ENCODE assay signal across 1 cellular context in the genomic region with DNA sequence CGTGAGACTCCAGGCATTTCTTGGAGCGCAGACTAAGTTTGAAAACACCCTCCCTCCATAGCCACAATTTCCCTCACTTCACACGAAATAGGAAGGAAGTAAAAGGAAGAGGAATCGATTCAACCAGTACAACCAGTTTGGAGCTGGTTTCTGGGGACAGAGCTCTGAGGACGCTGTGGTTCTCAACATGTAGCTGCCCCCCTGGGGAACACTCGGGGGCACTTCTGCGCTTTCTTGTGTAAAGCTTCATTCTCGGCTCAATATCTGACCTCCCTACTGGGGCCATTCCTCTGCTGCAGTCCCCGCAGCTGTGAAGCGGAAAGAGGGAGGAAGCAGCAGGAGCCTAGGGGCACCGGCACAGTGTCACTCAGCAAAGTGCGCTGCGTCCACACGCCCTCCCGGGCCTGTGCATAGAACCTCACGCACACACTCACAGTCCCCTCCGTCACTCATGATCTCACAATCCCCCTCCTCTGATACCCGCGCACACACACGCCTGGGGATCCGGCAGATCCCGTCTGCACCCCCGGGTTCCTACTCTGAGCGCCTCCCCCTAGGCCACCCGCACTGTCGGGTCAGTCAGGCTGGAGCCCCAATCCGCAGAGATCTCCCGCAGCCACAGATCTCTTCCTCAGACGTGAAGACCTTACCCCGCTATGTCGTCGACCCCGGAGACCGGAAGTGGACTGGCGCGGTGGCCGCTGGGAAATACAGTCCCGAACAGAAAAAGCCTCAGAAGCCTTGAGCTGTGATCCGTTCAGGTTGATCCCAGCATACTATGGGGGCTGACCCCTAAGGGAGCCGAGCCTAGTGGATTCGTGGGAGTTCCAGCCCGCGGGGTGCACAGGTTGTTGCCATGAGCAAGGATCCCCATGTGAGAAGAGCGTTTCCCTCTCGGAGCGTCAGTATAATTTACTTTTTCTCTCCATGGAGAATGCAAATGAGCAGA.
A peak's percentile ranks its signal among the peaks of the same experiment; 100 is the strongest.
TF ChIP-seq lines count a peak whose summit lies in the region.

A gene (minus strand): TSS at position 688 of the 949 bp plus-strand sequence. CDS start 6,190 bp downstream, outside the sequence.

TF ChIP-seq in HepG2, 621 proteins besides CTCF, POLR2A, EP300 and RAD21 (continued from another document and continues in another):
- TF ChIP-seq, protein P1, sequence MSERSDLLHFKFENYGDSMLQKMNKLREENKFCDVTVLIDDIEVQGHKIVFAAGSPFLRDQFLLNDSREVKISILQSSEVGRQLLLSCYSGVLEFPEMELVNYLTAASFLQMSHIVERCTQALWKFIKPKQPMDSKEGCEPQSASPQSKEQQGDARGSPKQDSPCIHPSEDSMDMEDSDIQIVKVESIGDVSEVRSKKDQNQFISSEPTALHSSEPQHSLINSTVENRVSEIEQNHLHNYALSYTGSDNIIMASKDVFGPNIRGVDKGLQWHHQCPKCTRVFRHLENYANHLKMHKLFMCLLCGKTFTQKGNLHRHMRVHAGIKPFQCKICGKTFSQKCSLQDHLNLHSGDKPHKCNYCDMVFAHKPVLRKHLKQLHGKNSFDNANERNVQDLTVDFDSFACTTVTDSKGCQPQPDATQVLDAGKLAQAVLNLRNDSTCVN (CRISPR knock-in tag; IDR thresholded peaks at IDR 0.05; ENCODE audit: borderline replicate concordance) = peak; percentile 77
- TF ChIP-seq ZBTB21 (CRISPR knock-in tag; IDR thresholded peaks at IDR 0.05) = peak; percentile 96
- TF ChIP-seq PAF1 (CRISPR knock-in tag; IDR thresholded peaks at IDR 0.05) = no peak
- peak; percentile 4; the same call in 1 of the 2 replicates for TF ChIP-seq KDM4B (CRISPR knock-in tag; IDR thresholded peaks at IDR 0.05)
- TF ChIP-seq, protein P2, sequence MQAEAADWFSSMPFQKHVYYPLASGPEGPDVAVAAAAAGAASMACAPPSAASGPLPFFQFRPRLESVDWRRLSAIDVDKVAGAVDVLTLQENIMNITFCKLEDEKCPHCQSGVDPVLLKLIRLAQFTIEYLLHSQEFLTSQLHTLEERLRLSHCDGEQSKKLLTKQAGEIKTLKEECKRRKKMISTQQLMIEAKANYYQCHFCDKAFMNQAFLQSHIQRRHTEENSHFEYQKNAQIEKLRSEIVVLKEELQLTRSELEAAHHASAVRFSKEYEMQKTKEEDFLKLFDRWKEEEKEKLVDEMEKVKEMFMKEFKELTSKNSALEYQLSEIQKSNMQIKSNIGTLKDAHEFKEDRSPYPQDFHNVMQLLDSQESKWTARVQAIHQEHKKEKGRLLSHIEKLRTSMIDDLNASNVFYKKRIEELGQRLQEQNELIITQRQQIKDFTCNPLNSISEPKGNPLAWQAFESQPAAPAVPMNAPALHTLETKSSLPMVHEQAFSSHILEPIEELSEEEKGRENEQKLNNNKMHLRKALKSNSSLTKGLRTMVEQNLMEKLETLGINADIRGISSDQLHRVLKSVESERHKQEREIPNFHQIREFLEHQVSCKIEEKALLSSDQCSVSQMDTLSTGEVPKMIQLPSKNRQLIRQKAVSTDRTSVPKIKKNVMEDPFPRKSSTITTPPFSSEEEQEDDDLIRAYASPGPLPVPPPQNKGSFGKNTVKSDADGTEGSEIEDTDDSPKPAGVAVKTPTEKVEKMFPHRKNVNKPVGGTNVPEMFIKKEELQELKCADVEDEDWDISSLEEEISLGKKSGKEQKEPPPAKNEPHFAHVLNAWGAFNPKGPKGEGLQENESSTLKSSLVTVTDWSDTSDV (CRISPR knock-in tag; IDR thresholded peaks at IDR 0.05) = no peak
- TF ChIP-seq ZNF124 (CRISPR knock-in tag; IDR thresholded peaks at IDR 0.05) = peak; percentile 53
- TF ChIP-seq CHCHD3 (CRISPR knock-in tag; IDR thresholded peaks at IDR 0.05) = no peak
- peak; percentile 34; the same call in 1 of the 2 replicates for TF ChIP-seq NCOA2 (CRISPR knock-in tag; IDR thresholded peaks at IDR 0.05)
- TF ChIP-seq ZNF530 (CRISPR knock-in tag; IDR thresholded peaks at IDR 0.05; ENCODE audit: low read depth) = no peak
- no peak for TF ChIP-seq ADNP (CRISPR knock-in tag; IDR thresholded peaks at IDR 0.05)
- peak; percentile 30; the same call in 1 of the 2 replicates for TF ChIP-seq CBFB (CRISPR knock-in tag; IDR thresholded peaks at IDR 0.05)
- no peak for TF ChIP-seq MAFG (CRISPR knock-in tag; IDR thresholded peaks at IDR 0.05)
- TF ChIP-seq ZNF788 (CRISPR knock-in tag; IDR thresholded peaks at IDR 0.05; ENCODE audit: borderline replicate concordance) = no peak
- TF ChIP-seq, protein P3, sequence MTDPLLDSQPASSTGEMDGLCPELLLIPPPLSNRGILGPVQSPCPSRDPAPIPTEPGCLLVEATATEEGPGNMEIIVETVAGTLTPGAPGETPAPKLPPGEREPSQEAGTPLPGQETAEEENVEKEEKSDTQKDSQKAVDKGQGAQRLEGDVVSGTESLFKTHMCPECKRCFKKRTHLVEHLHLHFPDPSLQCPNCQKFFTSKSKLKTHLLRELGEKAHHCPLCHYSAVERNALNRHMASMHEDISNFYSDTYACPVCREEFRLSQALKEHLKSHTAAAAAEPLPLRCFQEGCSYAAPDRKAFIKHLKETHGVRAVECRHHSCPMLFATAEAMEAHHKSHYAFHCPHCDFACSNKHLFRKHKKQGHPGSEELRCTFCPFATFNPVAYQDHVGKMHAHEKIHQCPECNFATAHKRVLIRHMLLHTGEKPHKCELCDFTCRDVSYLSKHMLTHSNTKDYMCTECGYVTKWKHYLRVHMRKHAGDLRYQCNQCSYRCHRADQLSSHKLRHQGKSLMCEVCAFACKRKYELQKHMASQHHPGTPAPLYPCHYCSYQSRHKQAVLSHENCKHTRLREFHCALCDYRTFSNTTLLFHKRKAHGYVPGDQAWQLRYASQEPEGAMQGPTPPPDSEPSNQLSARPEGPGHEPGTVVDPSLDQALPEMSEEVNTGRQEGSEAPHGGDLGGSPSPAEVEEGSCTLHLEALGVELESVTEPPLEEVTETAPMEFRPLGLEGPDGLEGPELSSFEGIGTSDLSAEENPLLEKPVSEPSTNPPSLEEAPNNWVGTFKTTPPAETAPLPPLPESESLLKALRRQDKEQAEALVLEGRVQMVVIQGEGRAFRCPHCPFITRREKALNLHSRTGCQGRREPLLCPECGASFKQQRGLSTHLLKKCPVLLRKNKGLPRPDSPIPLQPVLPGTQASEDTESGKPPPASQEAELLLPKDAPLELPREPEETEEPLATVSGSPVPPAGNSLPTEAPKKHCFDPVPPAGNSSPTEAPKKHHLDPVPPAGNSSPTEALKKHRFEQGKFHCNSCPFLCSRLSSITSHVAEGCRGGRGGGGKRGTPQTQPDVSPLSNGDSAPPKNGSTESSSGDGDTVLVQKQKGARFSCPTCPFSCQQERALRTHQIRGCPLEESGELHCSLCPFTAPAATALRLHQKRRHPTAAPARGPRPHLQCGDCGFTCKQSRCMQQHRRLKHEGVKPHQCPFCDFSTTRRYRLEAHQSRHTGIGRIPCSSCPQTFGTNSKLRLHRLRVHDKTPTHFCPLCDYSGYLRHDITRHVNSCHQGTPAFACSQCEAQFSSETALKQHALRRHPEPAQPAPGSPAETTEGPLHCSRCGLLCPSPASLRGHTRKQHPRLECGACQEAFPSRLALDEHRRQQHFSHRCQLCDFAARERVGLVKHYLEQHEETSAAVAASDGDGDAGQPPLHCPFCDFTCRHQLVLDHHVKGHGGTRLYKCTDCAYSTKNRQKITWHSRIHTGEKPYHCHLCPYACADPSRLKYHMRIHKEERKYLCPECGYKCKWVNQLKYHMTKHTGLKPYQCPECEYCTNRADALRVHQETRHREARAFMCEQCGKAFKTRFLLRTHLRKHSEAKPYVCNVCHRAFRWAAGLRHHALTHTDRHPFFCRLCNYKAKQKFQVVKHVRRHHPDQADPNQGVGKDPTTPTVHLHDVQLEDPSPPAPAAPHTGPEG (CRISPR knock-in tag; IDR thresholded peaks at IDR 0.05) = peak; percentile 64; the same call in 1 of the 2 replicates
- no peak for TF ChIP-seq SNAPC2 (CRISPR knock-in tag; IDR thresholded peaks at IDR 0.05)
- TF ChIP-seq, protein P4, sequence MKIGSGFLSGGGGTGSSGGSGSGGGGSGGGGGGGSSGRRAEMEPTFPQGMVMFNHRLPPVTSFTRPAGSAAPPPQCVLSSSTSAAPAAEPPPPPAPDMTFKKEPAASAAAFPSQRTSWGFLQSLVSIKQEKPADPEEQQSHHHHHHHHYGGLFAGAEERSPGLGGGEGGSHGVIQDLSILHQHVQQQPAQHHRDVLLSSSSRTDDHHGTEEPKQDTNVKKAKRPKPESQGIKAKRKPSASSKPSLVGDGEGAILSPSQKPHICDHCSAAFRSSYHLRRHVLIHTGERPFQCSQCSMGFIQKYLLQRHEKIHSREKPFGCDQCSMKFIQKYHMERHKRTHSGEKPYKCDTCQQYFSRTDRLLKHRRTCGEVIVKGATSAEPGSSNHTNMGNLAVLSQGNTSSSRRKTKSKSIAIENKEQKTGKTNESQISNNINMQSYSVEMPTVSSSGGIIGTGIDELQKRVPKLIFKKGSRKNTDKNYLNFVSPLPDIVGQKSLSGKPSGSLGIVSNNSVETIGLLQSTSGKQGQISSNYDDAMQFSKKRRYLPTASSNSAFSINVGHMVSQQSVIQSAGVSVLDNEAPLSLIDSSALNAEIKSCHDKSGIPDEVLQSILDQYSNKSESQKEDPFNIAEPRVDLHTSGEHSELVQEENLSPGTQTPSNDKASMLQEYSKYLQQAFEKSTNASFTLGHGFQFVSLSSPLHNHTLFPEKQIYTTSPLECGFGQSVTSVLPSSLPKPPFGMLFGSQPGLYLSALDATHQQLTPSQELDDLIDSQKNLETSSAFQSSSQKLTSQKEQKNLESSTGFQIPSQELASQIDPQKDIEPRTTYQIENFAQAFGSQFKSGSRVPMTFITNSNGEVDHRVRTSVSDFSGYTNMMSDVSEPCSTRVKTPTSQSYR (CRISPR knock-in tag; IDR thresholded peaks at IDR 0.05; ENCODE audit: borderline replicate concordance) = no peak
- TF ChIP-seq SETDB1 (CRISPR knock-in tag; IDR thresholded peaks at IDR 0.05; ENCODE audit: borderline replicate concordance) = no peak
- no peak for TF ChIP-seq ZNF841 (CRISPR knock-in tag; IDR thresholded peaks at IDR 0.05; ENCODE audit: borderline replicate concordance)
- no peak for TF ChIP-seq LCORL (IDR thresholded peaks at IDR 0.05)
- TF ChIP-seq LCORL (CRISPR knock-in tag; IDR thresholded peaks at IDR 0.05) = 0 out of 2 replicates have a peak, but pooled peaks have one; percentile 74
- no peak for TF ChIP-seq ZNF101 (CRISPR knock-in tag; IDR thresholded peaks at IDR 0.05; ENCODE audit: borderline replicate concordance, low read depth)
- TF ChIP-seq ETV5 (CRISPR knock-in tag; IDR thresholded peaks at IDR 0.05; ENCODE audit: borderline replicate concordance) = peak; percentile 82; the same call in 1 of the 2 replicates
- TF ChIP-seq TAF15 (IDR thresholded peaks at IDR 0.05; ENCODE audit: low read depth, low read length, poor library complexity, severe bottlenecking) = no peak
- no peak for TF ChIP-seq ZNF562 (CRISPR knock-in tag; IDR thresholded peaks at IDR 0.05; ENCODE audit: borderline replicate concordance)
- TF ChIP-seq, protein P5, sequence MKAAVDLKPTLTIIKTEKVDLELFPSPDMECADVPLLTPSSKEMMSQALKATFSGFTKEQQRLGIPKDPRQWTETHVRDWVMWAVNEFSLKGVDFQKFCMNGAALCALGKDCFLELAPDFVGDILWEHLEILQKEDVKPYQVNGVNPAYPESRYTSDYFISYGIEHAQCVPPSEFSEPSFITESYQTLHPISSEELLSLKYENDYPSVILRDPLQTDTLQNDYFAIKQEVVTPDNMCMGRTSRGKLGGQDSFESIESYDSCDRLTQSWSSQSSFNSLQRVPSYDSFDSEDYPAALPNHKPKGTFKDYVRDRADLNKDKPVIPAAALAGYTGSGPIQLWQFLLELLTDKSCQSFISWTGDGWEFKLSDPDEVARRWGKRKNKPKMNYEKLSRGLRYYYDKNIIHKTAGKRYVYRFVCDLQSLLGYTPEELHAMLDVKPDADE (CRISPR knock-in tag; IDR thresholded peaks at IDR 0.05) = 0 out of 2 replicates have a peak, but pooled peaks have one; percentile 36
- 0 out of 2 replicates have a peak, but pooled peaks have one; percentile 53 for TF ChIP-seq NFIC (IDR thresholded peaks at IDR 0.05; ENCODE audit: low read length)
- no peak for TF ChIP-seq NR2F2 (IDR thresholded peaks at IDR 0.05; ENCODE audit: borderline replicate concordance, low read depth)
- TF ChIP-seq PRPF4 (IDR thresholded peaks at IDR 0.05; ENCODE audit: low read depth, low read length, poor library complexity, severe bottlenecking) = no peak
- no peak; the same call in 1 of the 2 replicates for TF ChIP-seq ZNF652 (CRISPR knock-in tag; IDR thresholded peaks at IDR 0.05; ENCODE audit: borderline replicate concordance, low read depth)
- TF ChIP-seq NCOR1 (IDR thresholded peaks at IDR 0.05; ENCODE audit: borderline replicate concordance, low read length) = no peak
- TF ChIP-seq, protein P6, sequence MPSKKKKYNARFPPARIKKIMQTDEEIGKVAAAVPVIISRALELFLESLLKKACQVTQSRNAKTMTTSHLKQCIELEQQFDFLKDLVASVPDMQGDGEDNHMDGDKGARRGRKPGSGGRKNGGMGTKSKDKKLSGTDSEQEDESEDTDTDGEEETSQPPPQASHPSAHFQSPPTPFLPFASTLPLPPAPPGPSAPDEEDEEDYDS (CRISPR knock-in tag; IDR thresholded peaks at IDR 0.05) = peak; percentile 94
- TF ChIP-seq, protein P7, sequence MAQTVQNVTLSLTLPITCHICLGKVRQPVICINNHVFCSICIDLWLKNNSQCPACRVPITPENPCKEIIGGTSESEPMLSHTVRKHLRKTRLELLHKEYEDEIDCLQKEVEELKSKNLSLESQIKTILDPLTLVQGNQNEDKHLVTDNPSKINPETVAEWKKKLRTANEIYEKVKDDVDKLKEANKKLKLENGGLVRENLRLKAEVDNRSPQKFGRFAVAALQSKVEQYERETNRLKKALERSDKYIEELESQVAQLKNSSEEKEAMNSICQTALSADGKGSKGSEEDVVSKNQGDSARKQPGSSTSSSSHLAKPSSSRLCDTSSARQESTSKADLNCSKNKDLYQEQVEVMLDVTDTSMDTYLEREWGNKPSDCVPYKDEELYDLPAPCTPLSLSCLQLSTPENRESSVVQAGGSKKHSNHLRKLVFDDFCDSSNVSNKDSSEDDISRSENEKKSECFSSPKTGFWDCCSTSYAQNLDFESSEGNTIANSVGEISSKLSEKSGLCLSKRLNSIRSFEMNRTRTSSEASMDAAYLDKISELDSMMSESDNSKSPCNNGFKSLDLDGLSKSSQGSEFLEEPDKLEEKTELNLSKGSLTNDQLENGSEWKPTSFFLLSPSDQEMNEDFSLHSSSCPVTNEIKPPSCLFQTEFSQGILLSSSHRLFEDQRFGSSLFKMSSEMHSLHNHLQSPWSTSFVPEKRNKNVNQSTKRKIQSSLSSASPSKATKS (CRISPR knock-in tag; IDR thresholded peaks at IDR 0.05) = no peak
- TF ChIP-seq, protein P8, sequence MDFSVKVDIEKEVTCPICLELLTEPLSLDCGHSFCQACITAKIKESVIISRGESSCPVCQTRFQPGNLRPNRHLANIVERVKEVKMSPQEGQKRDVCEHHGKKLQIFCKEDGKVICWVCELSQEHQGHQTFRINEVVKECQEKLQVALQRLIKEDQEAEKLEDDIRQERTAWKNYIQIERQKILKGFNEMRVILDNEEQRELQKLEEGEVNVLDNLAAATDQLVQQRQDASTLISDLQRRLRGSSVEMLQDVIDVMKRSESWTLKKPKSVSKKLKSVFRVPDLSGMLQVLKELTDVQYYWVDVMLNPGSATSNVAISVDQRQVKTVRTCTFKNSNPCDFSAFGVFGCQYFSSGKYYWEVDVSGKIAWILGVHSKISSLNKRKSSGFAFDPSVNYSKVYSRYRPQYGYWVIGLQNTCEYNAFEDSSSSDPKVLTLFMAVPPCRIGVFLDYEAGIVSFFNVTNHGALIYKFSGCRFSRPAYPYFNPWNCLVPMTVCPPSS (IDR thresholded peaks at IDR 0.05) = no peak
